ENCODE assay signal across 9 cellular contexts in genomic region chr2:36358317-36358659, GRCh38. TPM values are rescaled to one million over a fixed set of nuclear protein-coding genes. Genes with fewer than 3 reads are reported as not detected.
DNase-seq lines count a peak whose midpoint lies in the region; ATAC-seq and TF ChIP-seq lines count a peak whose summit lies in the region.
"Had no signal": no experiment of that assay in that cellular context is flagged by ENCODE, and none has a peak within 500 bp of the region (broad histone marks: within the 10 kb centered on the region; RNA-seq: fewer than 3 reads in every experiment).

No MANE protein-coding gene starts in this region.

- H3K9ac ChIP-seq in mucosa of rectum (ENCODE audit: low read depth in 1 of 2, low read length in 2 of 2) = peak overlapping the region in 1 of 2 donors; percentile 89

- no peak for DNase-seq in left ventricle myocardium inferior
- no peak for DNase-seq in Right ventricle myocardium inferior (ENCODE audit: missing footprints)
- no peak for DNase-seq in caudate nucleus (lab: John Stamatoyannopoulos, UW)
- DNase-seq in aorta = no peak
- DNase-seq: DND-41 had no signal

- H3K36me3 ChIP-seq in left ventricle myocardium inferior = no peaks in the 10 kb centered on the region
- H3K36me3 ChIP-seq in mucosa of rectum (ENCODE audit: control insufficient read depth in 2 of 2, insufficient read depth in 2 of 2, low read length in 2 of 2) = no peaks in the 10 kb centered on the region
- no peaks in the 10 kb centered on the region for H3K36me3 ChIP-seq in aorta (ENCODE audit: control insufficient read depth in 1 of 2, insufficient read depth in 2 of 2, low read length in 1 of 2)

- H3K9me3 ChIP-seq in left ventricle myocardium inferior (replicated peaks) (no peaks in the 10 kb centered on the region), mucosa of rectum (ENCODE audit: control insufficient read depth in 2 of 2, low read length in 2 of 2) (no peaks in the 10 kb centered on the region), aorta (ENCODE audit: control insufficient read depth, low read length) (no peaks in the 10 kb centered on the region)

- no peak for TF ChIP-seq CTCF in left ventricle myocardium inferior (IDR thresholded peaks at IDR 0.05; ENCODE audit: borderline replicate concordance)

- intact Hi-C loops in left ventricle myocardium inferior (cut with micrococcal nuclease) = no loop called here
- intact Hi-C loops in Right ventricle myocardium inferior (cut with DNase I) = loop anchor here (2.0 to 5.0 kb wide), 2 partner anchors 59 to 99 kb away; no protein-coding TSS in a partner anchor
- intact Hi-C loops in aorta (cut with DNase I) = loop anchor here in 1 of 2 donors (5.0 to 10.0 kb wide), 4 partner anchors 74 to 207 kb away; no protein-coding TSS in a partner anchor

- peaks cover 75% of the 10 kb centered on the region for H3K4me1 ChIP-seq in left ventricle myocardium inferior
- H3K4me1 ChIP-seq in mucosa of rectum (ENCODE audit: control insufficient read depth in 2 of 2, insufficient read depth in 2 of 2, low read length in 2 of 2) = peaks cover 24 to 50% of the 10 kb centered on the region in 2 donors
- H3K4me1 ChIP-seq in aorta (ENCODE audit: control insufficient read depth in 1 of 2, insufficient read depth in 2 of 2, low read length in 2 of 2) = peaks cover 2 to 10% of the 10 kb centered on the region in 2 donors

- H3K4me3 ChIP-seq in left ventricle myocardium inferior = peak overlapping the region; percentile 78
- peak overlapping the region; percentile 73 to 89 for H3K4me3 ChIP-seq in mucosa of rectum (ENCODE audit: low read length in 2 of 2)
- H3K4me3 ChIP-seq in aorta (ENCODE audit: low read length in 2 of 2) = peak overlapping the region; percentile 92 to 99

- WGBS in aorta, 2 donors = 2 to 3% methylated on average over 7 of the region's 7 CpGs

- H3K27ac ChIP-seq in left ventricle myocardium inferior (replicated peaks) = peak overlapping the region; percentile 94
- peak overlapping the region; percentile 73 for H3K27ac ChIP-seq in caudate nucleus (ENCODE audit: low read depth, low read length)
- H3K27ac ChIP-seq in mucosa of rectum (ENCODE audit: low read depth in 2 of 2, low read length in 2 of 2) = peak overlapping the region; percentile 83 to 85
- H3K27ac ChIP-seq in aorta (ENCODE audit: low read depth in 1 of 2, low read length in 2 of 2) = peak overlapping the region; percentile 23 to 88

- no peak for ATAC-seq in Right ventricle myocardium inferior
- no peak for ATAC-seq in aorta (ENCODE audit: low FRiP score)
- no peak for ATAC-seq in GM19455 (IDR thresholded peaks at IDR 0.05; ENCODE audit: unreplicated experiment)
- ATAC-seq in HG03045 (IDR thresholded peaks at IDR 0.05; ENCODE audit: unreplicated experiment) = no peak
- no peak for ATAC-seq in GM21786 (IDR thresholded peaks at IDR 0.05; ENCODE audit: unreplicated experiment)

- no peaks in the 10 kb centered on the region for H3K27me3 ChIP-seq in left ventricle myocardium inferior (ENCODE audit: low read depth)
- no peaks in the 10 kb centered on the region for H3K27me3 ChIP-seq in mucosa of rectum (ENCODE audit: control insufficient read depth in 2 of 2, insufficient read depth in 2 of 2, low read length in 2 of 2)
- no peaks in the 10 kb centered on the region for H3K27me3 ChIP-seq in aorta (ENCODE audit: control insufficient read depth in 1 of 2, insufficient read depth in 2 of 2, low read length in 1 of 2)

RNA-seq across cellular contexts. Expression of gene CRIM1, which starts 2.7 kb away (rescaled TPM):
- total RNA-seq in left ventricle myocardium inferior (45.6 TPM), Right ventricle myocardium inferior (21.7 TPM), aorta (100 to 1,000 TPM; 228 to 727 TPM)
- 10 to 100 TPM; 47.3 to 66.2 TPM for polyA plus RNA-seq in aorta
